1 cellular context compared by ENCODE assay signal in the genomic region with DNA sequence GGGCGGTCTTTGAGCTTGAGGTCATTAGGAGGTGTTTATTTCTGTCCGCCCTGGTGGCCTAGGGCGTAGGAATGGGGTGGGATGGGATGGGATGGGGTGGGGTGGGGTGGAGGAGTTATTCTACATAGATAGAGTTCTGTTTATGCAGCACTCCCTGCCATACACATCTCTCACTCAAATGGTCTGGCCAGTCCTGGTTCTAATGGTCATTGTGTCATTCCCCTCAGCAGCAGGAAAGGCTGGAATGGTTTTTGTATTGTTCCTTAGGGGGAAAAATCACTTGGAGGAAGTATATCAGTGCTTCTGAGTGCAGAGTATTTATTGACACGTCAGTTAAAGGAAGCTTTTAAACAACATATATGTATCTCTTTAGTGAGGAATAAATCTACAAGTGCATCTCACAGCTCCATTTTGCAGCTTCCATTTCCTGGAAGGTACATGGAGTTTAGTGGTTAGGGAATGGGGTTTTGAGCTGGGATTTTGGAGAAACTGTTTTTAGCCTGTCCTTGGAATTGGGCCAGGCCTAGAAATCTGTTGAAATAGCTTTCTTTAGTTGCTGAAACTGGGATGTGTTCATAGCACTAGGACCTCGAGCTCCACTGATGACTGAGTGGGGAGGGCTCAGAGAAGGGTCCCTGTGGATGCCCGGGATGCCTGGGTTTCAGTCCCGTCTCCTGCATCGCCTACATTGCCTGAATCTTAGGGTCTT.
TF ChIP-seq lines count a peak whose summit lies in the region.

No MANE protein-coding gene starts in this region.

TF ChIP-seq in H1, 55 proteins besides CTCF, POLR2A, EP300 and RAD21:
- TF ChIP-seq HDAC2 (IDR thresholded peaks at IDR 0.05; ENCODE audit: borderline replicate concordance in 1 of 2, low read depth in 2 of 2, low read length in 2 of 2) (no peak), EGR1 (IDR thresholded peaks at IDR 0.05; ENCODE audit: borderline replicate concordance, low read depth, low read length) (no peak), EZH2 (IDR thresholded peaks at IDR 0.05; ENCODE audit: low read depth, low read length, severe bottlenecking) (no peak), CBX8 (IDR thresholded peaks at IDR 0.05; ENCODE audit: borderline replicate concordance, low read depth, low read length) (no peak), SRF (IDR thresholded peaks at IDR 0.05; ENCODE audit: low read depth, low read length) (no peak), SP4 (IDR thresholded peaks at IDR 0.05; ENCODE audit: low read length) (no peak), RNF2 (IDR thresholded peaks at IDR 0.05; ENCODE audit: borderline replicate concordance, low read depth, low read length, missing control alignments, poor library complexity, severe bottlenecking) (no peak), KDM4A (IDR thresholded peaks at IDR 0.05; ENCODE audit: low read depth, low read length, severe bottlenecking) (no peak), SIX5 (IDR thresholded peaks at IDR 0.05; ENCODE audit: low read depth, low read length) (no peak), RBBP5 (IDR thresholded peaks at IDR 0.05; ENCODE audit: borderline replicate concordance, low read depth, low read length) (no peak), RXRA (IDR thresholded peaks at IDR 0.05; ENCODE audit: insufficient read depth, low read depth, low read length) (no peak), BACH1 (IDR thresholded peaks at IDR 0.05; ENCODE audit: low read length) (no peak), CHD1 (IDR thresholded peaks at IDR 0.05; ENCODE audit: low read depth, low read length) (no peak), JUND (IDR thresholded peaks at IDR 0.05; ENCODE audit: low read length) (no peak), GABPA (IDR thresholded peaks at IDR 0.05; ENCODE audit: borderline replicate concordance, insufficient read depth, low read length) (no peak), PHF8 (conservative IDR thresholded peaks at IDR 0.05; ENCODE audit: low read depth, low read length) (no peak), SP2 (IDR thresholded peaks at IDR 0.05; ENCODE audit: low read length) (no peak), RFX5 (IDR thresholded peaks at IDR 0.05; ENCODE audit: borderline replicate concordance, low read depth, low read length) (no peak)
- TF ChIP-seq, protein P1, sequence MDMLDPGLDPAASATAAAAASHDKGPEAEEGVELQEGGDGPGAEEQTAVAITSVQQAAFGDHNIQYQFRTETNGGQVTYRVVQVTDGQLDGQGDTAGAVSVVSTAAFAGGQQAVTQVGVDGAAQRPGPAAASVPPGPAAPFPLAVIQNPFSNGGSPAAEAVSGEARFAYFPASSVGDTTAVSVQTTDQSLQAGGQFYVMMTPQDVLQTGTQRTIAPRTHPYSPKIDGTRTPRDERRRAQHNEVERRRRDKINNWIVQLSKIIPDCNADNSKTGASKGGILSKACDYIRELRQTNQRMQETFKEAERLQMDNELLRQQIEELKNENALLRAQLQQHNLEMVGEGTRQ (IDR thresholded peaks at IDR 0.05; ENCODE audit: low read length) = no peak
TF ChIP-seq in H1: peak in this region for 0.
